Comparison of ENCODE assay signal across 20 cellular contexts in genomic region chr20:41654292-41654691, GRCh38. TPM values are rescaled to one million over a fixed set of nuclear protein-coding genes. Genes with fewer than 3 reads are reported as not detected.
DNase-seq lines count a peak whose midpoint lies in the region; ATAC-seq and TF ChIP-seq lines count a peak whose summit lies in the region.
"Had no signal": no experiment of that assay in that cellular context is flagged by ENCODE, and none has a peak within 500 bp of the region (broad histone marks: within the 10 kb centered on the region; RNA-seq: fewer than 3 reads in every experiment).

No MANE protein-coding gene starts in this region.

- BruUV-seq in MCF 10A (replicated peaks; lab: Mats Ljungman, UMichigan) = no TSS peak

- H3K4me3 Mint-ChIP-seq in WTC11 (no peak overlapping the region), MCF 10A (ENCODE audit: unreplicated experiment) (no peak overlapping the region)
- H3K4me3 Mint-ChIP-seq: activated CD8-positive, alpha-beta memory T cell treated with anti-CD3 and anti-CD28 coated beads, Interleukin-2, amount 10 ng/mL, durations not matched to agents 7 days and 5 days; CD4-positive, CD25-positive, alpha-beta regulatory T cell; IgD-negative memory B cell; stimulated activated naive CD8-positive, alpha-beta T cell treated with anti-CD3 and anti-CD28 coated beads, Interleukin-15, amount 100 ng/mL, for 72 hours had no signal

- no peaks in the 10 kb centered on the region for H3K4me1 ChIP-seq in heart left ventricle

- H3K27ac Mint-ChIP-seq in WTC11 (no peak overlapping the region), MCF 10A (ENCODE audit: low read depth, unreplicated experiment) (no peak overlapping the region)
- H3K27ac Mint-ChIP-seq: activated CD8-positive, alpha-beta memory T cell treated with anti-CD3 and anti-CD28 coated beads, Interleukin-2, amount 10 ng/mL, durations not matched to agents 7 days and 5 days; CD4-positive, CD25-positive, alpha-beta regulatory T cell; IgD-negative memory B cell had no signal

- H3K9me3 Mint-ChIP-seq in WTC11 (no peaks in the 10 kb centered on the region), MCF 10A (ENCODE audit: unreplicated experiment) (no peaks in the 10 kb centered on the region)
- H3K9me3 Mint-ChIP-seq: IgD-negative memory B cell; stimulated activated naive CD8-positive, alpha-beta T cell treated with anti-CD3 and anti-CD28 coated beads, Interleukin-15, amount 100 ng/mL, for 72 hours had no signal

- H3K4me1 Mint-ChIP-seq in WTC11 (peaks cover 25% of the 10 kb centered on the region), MCF 10A (ENCODE audit: insufficient read depth, unreplicated experiment) (no peaks in the 10 kb centered on the region)
- H3K4me1 Mint-ChIP-seq: activated CD8-positive, alpha-beta memory T cell treated with anti-CD3 and anti-CD28 coated beads, Interleukin-2, amount 10 ng/mL, durations not matched to agents 7 days and 5 days; stimulated activated naive CD8-positive, alpha-beta T cell treated with anti-CD3 and anti-CD28 coated beads, Interleukin-15, amount 100 ng/mL, for 72 hours had no signal

- no peaks in the 10 kb centered on the region for H3K36me3 ChIP-seq in heart left ventricle
- H3K36me3 ChIP-seq: esophagus squamous epithelium, spleen had no signal

- H3K27me3 ChIP-seq in heart left ventricle = no peaks in the 10 kb centered on the region

- 67 to 80% (median 75%) methylated on average over 3 of the region's 3 CpGs for WGBS in heart left ventricle, 4 donors

- H3K27ac ChIP-seq in heart left ventricle = no peak overlapping the region
- H3K27ac ChIP-seq: dorsolateral prefrontal cortex, esophagus squamous epithelium, spleen had no signal

- H3K9me3 ChIP-seq in heart left ventricle = no peaks in the 10 kb centered on the region
- H3K9me3 ChIP-seq: esophagus squamous epithelium, spleen had no signal

- no peaks in the 10 kb centered on the region for H3K36me3 Mint-ChIP-seq in WTC11
- no peaks in the 10 kb centered on the region for H3K36me3 Mint-ChIP-seq in MCF 10A (ENCODE audit: insufficient read depth, unreplicated experiment)
- H3K36me3 Mint-ChIP-seq: activated CD8-positive, alpha-beta memory T cell treated with anti-CD3 and anti-CD28 coated beads, Interleukin-2, amount 10 ng/mL, durations not matched to agents 7 days and 5 days; CD4-positive, CD25-positive, alpha-beta regulatory T cell had no signal

- POLR2A ChIA-PET in WTC11 (lab: Charles Lee) = no interaction called here
- POLR2A ChIA-PET in MCF 10A (lab: Yijun Ruan, JAX) = no interaction called here

- DNase-seq in NCI-H187 (lab: John Stamatoyannopoulos, UW) (peak; percentile 61 to 67), NCI-H187 treated with DMSO at 0.1 percent for 48 hours (lab: John Stamatoyannopoulos, UW) (no peak), NCI-H2196 (lab: John Stamatoyannopoulos, UW; ENCODE audit: unreplicated experiment) (peak; percentile 92), WTC11 (ENCODE audit: low spot score) (no peak), foreskin fibroblast (no peak), heart left ventricle (no peak), MCF 10A (ENCODE audit: unreplicated experiment) (no peak)
- DNase-seq: 8988T; activated CD8-positive, alpha-beta memory T cell treated with anti-CD3 and anti-CD28 coated beads, Interleukin-2, amount 10 ng/mL, durations not matched to agents 7 days and 5 days; activated naive CD4-positive, alpha-beta T cell; CD4-positive, CD25-positive, alpha-beta regulatory T cell; esophagus squamous epithelium; NCI-H446; spleen; stimulated activated naive CD8-positive, alpha-beta T cell treated with anti-CD3 and anti-CD28 coated beads, Interleukin-15, amount 100 ng/mL, for 72 hours had no signal

- H3K4me3 ChIP-seq in foreskin fibroblast (ENCODE audit: low read depth in 1 of 2, low read length in 2 of 2) = no peak overlapping the region
- H3K4me3 ChIP-seq in heart left ventricle = no peak overlapping the region
- H3K4me3 ChIP-seq: dorsolateral prefrontal cortex, esophagus squamous epithelium, spleen had no signal

- TF ChIP-seq POLR2A in heart left ventricle (IDR thresholded peaks at IDR 0.05) = no peak

- CTCF ChIA-PET in WTC11 (lab: Charles Lee) (no interaction called here), MCF 10A (lab: Yijun Ruan, JAX) (interaction anchor here (0.6 kb wide), 1 partner anchor 46 kb away, joined by 3 read pairs; no protein-coding TSS in a partner anchor)

- no peaks in the 10 kb centered on the region; the same call in 1 of the 2 replicates for H3K27me3 Mint-ChIP-seq in WTC11 (ENCODE audit: low read depth)
- H3K27me3 Mint-ChIP-seq in MCF 10A (ENCODE audit: insufficient read depth, unreplicated experiment) = peaks cover 57% of the 10 kb centered on the region

- intact Hi-C loops in heart left ventricle (cut with DNase I) (no loop called here), MCF 10A (cut with micrococcal nuclease) (no loop called here)

- ATAC-seq in WTC11 (no peak), GM19452 (IDR thresholded peaks at IDR 0.05; ENCODE audit: unreplicated experiment) (no peak), heart left ventricle (no peak)
- ATAC-seq: activated CD8-positive, alpha-beta memory T cell treated with anti-CD3 and anti-CD28 coated beads, Interleukin-2, amount 10 ng/mL, durations not matched to agents 7 days and 5 days; HCT116; Panc1; stimulated activated naive CD8-positive, alpha-beta T cell treated with anti-CD3 and anti-CD28 coated beads, Interleukin-15, amount 100 ng/mL, for 72 hours had no signal

- TF ChIP-seq CTCF in WTC11 (IDR thresholded peaks at IDR 0.05) (no peak), foreskin fibroblast (IDR thresholded peaks at IDR 0.05; ENCODE audit: low read depth, low read length) (no peak), heart left ventricle (IDR thresholded peaks at IDR 0.05) (no peak), MCF 10A (IDR thresholded peaks at IDR 0.05; ENCODE audit: unreplicated experiment) (no peak)

TF ChIP-seq in WTC11, 78 proteins besides CTCF, POLR2A, EP300 and RAD21 (continues in another document):
- TF ChIP-seq ETV6 (CRISPR knock-in tag; IDR thresholded peaks at IDR 0.05) = no peak
- TF ChIP-seq ZSCAN18 (CRISPR knock-in tag; IDR thresholded peaks at IDR 0.05) = no peak
- peak; percentile 28; the same call in 1 of the 2 replicates for TF ChIP-seq USF2 (CRISPR knock-in tag; IDR thresholded peaks at IDR 0.05)
- no peak for TF ChIP-seq ATF6 (CRISPR knock-in tag; IDR thresholded peaks at IDR 0.05)

RNA-seq across cellular contexts. Expression of gene CHD6, which starts 36.1 kb away (rescaled TPM):
- total RNA-seq in WTC11 (2021) = 52.1 to 61.9 TPM (median 52.8 TPM) in 3 replicates
- total RNA-seq in heart left ventricle = 10 to 100 TPM; 19.8 to 52.8 (median 41.4) TPM
- 10 to 100 TPM in 1 of 2 donors, 1 to 10 TPM in 1; 6.5 to 16.2 TPM for polyA plus RNA-seq in heart left ventricle
- 27.1 and 27.2 TPM in 2 replicates for total RNA-seq in MCF 10A (2022)

Comparison
In these comparisons a context has a peak if more than half of its experiments do, and no peak if none do; other contexts are left out.
1. DNase-seq: peak in NCI-H187 (2 of 2) and NCI-H2196 (single experiment); none in NCI-H187 treated with DMSO at 0.1 percent for 48 hours (single experiment), WTC11 (single experiment), foreskin fibroblast (0 of 2), heart left ventricle (0 of 5) and MCF 10A (single experiment).